In genomic region chr5:42994285-42995151, GRCh38 we compare ENCODE assay signal across 8 cellular contexts. TPM values are rescaled to one million over a fixed set of nuclear protein-coding genes. Genes with fewer than 3 reads are reported as not detected.
DNase-seq lines count a peak whose midpoint lies in the region; ATAC-seq and TF ChIP-seq lines count a peak whose summit lies in the region.

No MANE protein-coding gene starts in this region.

- TF ChIP-seq POLR2A in erythroblast (IDR thresholded peaks at IDR 0.05; ENCODE audit: low read length): peak; percentile 90

- peak overlapping the region; percentile 94 to 100 (median 100) for H3K4me3 Mint-ChIP-seq in naive B cell

- peaks cover 31 to 39% (median 33%) of the 10 kb centered on the region in 3 donors for H3K4me1 Mint-ChIP-seq in naive B cell

- H3K27ac Mint-ChIP-seq in naive B cell: peak overlapping the region; percentile 99 to 100 (median 100)

- H3K9me3 Mint-ChIP-seq in naive B cell: no peaks in the 10 kb centered on the region

- DNase-seq in NCI-H748 (lab: John Stamatoyannopoulos, UW; ENCODE audit: unreplicated experiment): peak; percentile 74
- DNase-seq in NCI-H748 treated with DMSO at 0.1 percent for 48 hours (lab: John Stamatoyannopoulos, UW): no peak
- DNase-seq in NOMO-1 (lab: John Stamatoyannopoulos, UW; ENCODE audit: unreplicated experiment in 2 of 2): peak; percentile 98
- DNase-seq in activated CD8-positive, alpha-beta memory T cell treated with anti-CD3 and anti-CD28 coated beads, Interleukin-2, amount 50 U/mL, for 48 hours: peak; percentile 91
- peak; percentile 93 to 95 for DNase-seq in erythroblast (lab: John Stamatoyannopoulos, UW)
- peak; percentile 86 for DNase-seq in naive B cell
- DNase-seq in stimulated activated CD8-positive, alpha-beta memory T cell treated with anti-CD3 and anti-CD28 coated beads, Interleukin-7, amount 100 ng/mL, for 48 hours (ENCODE audit: extremely low read depth in 1 of 2, low read depth in 1 of 2): peak; percentile 75 to 76

- ATAC-seq in HG02970 (IDR thresholded peaks at IDR 0.05; ENCODE audit: low FRiP score, unreplicated experiment) (peak; percentile 50), naive B cell (ENCODE audit: low read depth in 2 of 2) (peak; percentile 51 to 59)

- H3K27me3 Mint-ChIP-seq in naive B cell: peaks cover 0 to under 1% (median 0%) of the 10 kb centered on the region in 3 donors

- peaks cover 0 to 7% of the 10 kb centered on the region in 2 donors for H3K36me3 Mint-ChIP-seq in naive B cell

RNA-seq across cellular contexts. Expression of gene ANXA2R, which starts 45.6 kb away (rescaled TPM):
- 10 to 100 TPM; 22.2 to 46.4 (median 32.5) TPM for polyA plus RNA-seq in naive B cell (ENCODE audit: low read depth in 6 of 6)
